Comparison of ENCODE assay signal across 1 cellular context in the genomic region with DNA sequence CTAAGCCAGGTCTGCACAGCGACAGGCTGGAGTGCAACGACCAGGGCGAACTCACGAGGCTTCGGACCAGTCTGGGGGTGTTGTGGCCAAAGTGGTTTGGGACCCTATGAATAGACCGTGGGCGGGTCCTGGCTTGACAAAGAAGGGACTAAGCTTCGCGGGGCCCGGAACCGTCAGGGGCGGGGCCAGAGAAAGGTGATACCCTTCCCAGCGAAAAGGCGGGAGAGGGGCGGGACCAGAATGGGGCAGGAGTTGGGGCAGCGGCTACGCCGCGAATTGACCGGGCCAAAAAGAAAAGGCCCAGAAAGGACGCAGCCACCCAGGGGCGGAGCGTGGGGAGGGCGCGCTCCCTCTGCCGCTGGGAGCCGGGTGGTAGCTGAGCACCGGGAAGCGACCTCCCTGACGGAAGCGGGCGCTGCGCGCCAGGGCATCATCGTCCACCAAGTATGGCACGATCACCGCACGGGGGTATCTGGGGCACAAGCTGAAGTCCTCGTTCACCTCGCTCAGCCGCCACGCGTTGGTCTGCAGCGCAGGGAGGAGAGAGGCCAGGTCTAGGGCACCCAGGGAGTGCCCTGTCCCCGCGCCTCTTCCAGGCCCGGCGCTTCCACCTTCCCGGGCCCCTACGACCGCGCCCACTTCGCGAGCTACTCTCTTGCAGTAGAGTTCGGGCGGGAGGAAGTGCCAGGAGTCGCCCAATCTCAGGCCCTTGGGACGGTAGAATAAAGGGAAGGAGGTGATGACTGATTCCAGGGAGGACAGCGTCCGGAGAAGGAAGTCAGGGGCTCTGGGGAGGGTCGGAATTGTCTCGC.
A peak's percentile ranks its signal among the peaks of the same experiment; 100 is the strongest.
TF ChIP-seq lines count a peak whose summit lies in the region.

No MANE protein-coding gene starts in this region.

TF ChIP-seq in HepG2, 621 proteins besides CTCF, POLR2A, EP300 and RAD21:
- no peak for TF ChIP-seq ZNF598 (CRISPR knock-in tag; IDR thresholded peaks at IDR 0.05; ENCODE audit: borderline replicate concordance)
- 0 out of 2 replicates have a peak, but pooled peaks have one; percentile 14 for TF ChIP-seq ATF7-NPFF (CRISPR knock-in tag; IDR thresholded peaks at IDR 0.05; ENCODE audit: low read depth)
- TF ChIP-seq AGO2 (optimal IDR thresholded peaks at IDR 0.05; ENCODE audit: low read depth, low read length), result peak; percentile 2
